26 cellular contexts compared by ENCODE assay signal in genomic region chr18:40938615-40939014, GRCh38.
"Had no signal": no experiment of that assay in that cellular context is flagged by ENCODE, and none has a peak within 500 bp of the region (broad histone marks: within the 10 kb centered on the region; RNA-seq: fewer than 3 reads in every experiment).

No MANE protein-coding gene starts in this region.

- H3K4me3 ChIP-seq: colonic mucosa, esophagus squamous epithelium, heart left ventricle, hepatocyte, left lung, lower lobe of right lung, mucosa of descending colon had no signal

- H3K36me3 ChIP-seq: colonic mucosa, esophagus squamous epithelium, gastroesophageal sphincter, heart left ventricle, left lung, lower lobe of right lung had no signal

- ATAC-seq: effector memory CD8-positive, alpha-beta T cell; esophagus mucosa; foreskin keratinocyte; gastroesophageal sphincter; heart left ventricle; left cardiac atrium; left lung; left ventricle myocardium superior; mucosa of descending colon; naive thymus-derived CD8-positive, alpha-beta T cell had no signal

- H3K27me3 ChIP-seq: colonic mucosa, esophagus squamous epithelium, foreskin keratinocyte, gastroesophageal sphincter, heart left ventricle, hepatocyte, left lung had no signal

- H3K79me2 ChIP-seq: hepatocyte had no signal

- DNase-seq: colonic mucosa; cortex of kidney; effector CD8-positive, alpha-beta T cell; effector memory CD8-positive, alpha-beta T cell; endodermal cell; erythroblast; esophagus squamous epithelium; foreskin keratinocyte; heart left ventricle; hypothalamus; left cardiac atrium; left lung; left ventricle myocardium superior; lower lobe of right lung; mesenchymal stem cell; mucosa of descending colon; naive B cell; naive thymus-derived CD8-positive, alpha-beta T cell had no signal

- H2AFZ ChIP-seq: hepatocyte had no signal

- H3K4me1 ChIP-seq: colonic mucosa, esophagus squamous epithelium, foreskin keratinocyte, gastroesophageal sphincter, heart left ventricle, left lung, lower lobe of right lung had no signal

- FAIRE-seq: endometrium, frontal cortex, islet of Langerhans, keratinocyte had no signal

- H3K9me3 ChIP-seq: colonic mucosa, esophagus squamous epithelium, gastroesophageal sphincter, heart left ventricle, left lung, lower lobe of right lung, mucosa of descending colon had no signal

- H3K4me2 ChIP-seq: hepatocyte had no signal

- H3K27ac ChIP-seq: colonic mucosa, epithelial cell of prostate, esophagus squamous epithelium, foreskin keratinocyte, gastroesophageal sphincter, heart left ventricle, hepatocyte, left lung, lower lobe of right lung had no signal
